In genomic region chr7:90834771-90835170, GRCh38 we compare ENCODE assay signal across 11 cellular contexts.
"Had no signal": no experiment of that assay in that cellular context is flagged by ENCODE, and none has a peak within 500 bp of the region (broad histone marks: within the 10 kb centered on the region; RNA-seq: fewer than 3 reads in every experiment).

No MANE protein-coding gene starts in this region.

- H3K4me1 Mint-ChIP-seq: activated T-helper 17 cell treated with anti-CD3 and anti-CD28 coated beads, Interleukin-2, amount 50 U/mL, for 72 hours; immature natural killer cell had no signal

- H3K4me3 Mint-ChIP-seq: activated T-helper 17 cell treated with anti-CD3 and anti-CD28 coated beads, Interleukin-2, amount 50 U/mL, for 72 hours; immature natural killer cell had no signal

- H3K27me3 Mint-ChIP-seq: activated T-helper 17 cell treated with anti-CD3 and anti-CD28 coated beads, Interleukin-2, amount 50 U/mL, for 72 hours had no signal

- H3K27ac Mint-ChIP-seq: activated T-helper 17 cell treated with anti-CD3 and anti-CD28 coated beads, Interleukin-2, amount 50 U/mL, for 72 hours; immature natural killer cell had no signal

- DNase-seq: activated CD4-positive, alpha-beta T cell treated with anti-CD3 and anti-CD28 coated beads for 1 hour; activated CD4-positive, alpha-beta T cell treated with anti-CD3 and anti-CD28 coated beads, Interleukin-2, amount 50 U/mL, for 4 hours; activated naive CD4-positive, alpha-beta T cell treated with Interleukin-2 at 50 U/mL for 16 hours; anterior cingulate cortex; foreskin melanocyte; heart left ventricle; immature natural killer cell; sigmoid colon; stimulated activated CD4-positive, alpha-beta T cell treated with anti-CD3 and anti-CD28 coated beads, Interleukin-2, amount 100 ng/mL, for 24 hours; T-helper 9 cell had no signal

- ATAC-seq: activated T-helper 17 cell treated with anti-CD3 and anti-CD28 coated beads, Interleukin-2, amount 50 U/mL, for 72 hours; heart left ventricle had no signal
